In the genomic region with DNA sequence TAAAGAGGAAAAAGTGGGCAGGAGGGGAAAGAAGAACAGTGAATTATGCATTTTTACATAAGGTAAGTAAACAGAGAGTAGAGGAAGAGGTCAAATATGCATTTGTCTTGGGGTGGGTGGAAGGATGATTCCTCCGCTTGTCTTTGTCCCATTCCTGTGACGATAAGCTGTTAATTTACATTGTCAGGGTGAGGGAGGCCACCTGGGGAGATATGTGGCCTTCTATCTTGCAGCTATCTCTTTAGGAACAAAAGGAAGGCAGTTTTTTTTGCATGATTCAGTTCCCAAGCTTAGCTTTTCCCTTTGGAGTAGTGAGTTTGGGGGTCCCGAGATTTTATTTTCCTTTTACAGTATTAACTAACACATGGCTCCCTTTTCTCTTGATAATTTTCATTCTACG, we compare ENCODE assay signal across 27 cellular contexts. TPM values are rescaled to one million over a fixed set of nuclear protein-coding genes. Genes with fewer than 3 reads are reported as not detected.
DNase-seq lines count a peak whose midpoint lies in the region; ATAC-seq, FAIRE-seq and TF ChIP-seq lines count a peak whose summit lies in the region.
"Had no signal": no experiment of that assay in that cellular context is flagged by ENCODE, and none has a peak within 500 bp of the region (broad histone marks: within the 10 kb centered on the region; RNA-seq: fewer than 3 reads in every experiment).

No MANE protein-coding gene starts in this region.

- H3K4me2 ChIP-seq in H9 (ENCODE audit: insufficient read depth, insufficient read length, low read length) (no peak overlapping the region), K562 (ENCODE audit: insufficient read depth, low read length) (no peak overlapping the region)

- peaks cover 35% of the 10 kb centered on the region for H3K4me1 Mint-ChIP-seq in activated CD4-positive, alpha-beta T cell treated with anti-CD3 and anti-CD28 coated beads, Interleukin-2, amount 10 ng/mL, durations not matched to agents 24 days and 14 days
- peaks cover 62 to 65% of the 10 kb centered on the region in 2 experiments for H3K4me1 Mint-ChIP-seq in H9
- peaks cover 16% of the 10 kb centered on the region for H3K4me1 Mint-ChIP-seq in nephron

- H3K9ac ChIP-seq in H9 (ENCODE audit: extremely low read depth, insufficient read length, low read length): no peak overlapping the region
- no peak overlapping the region for H3K9ac ChIP-seq in K562 (ENCODE audit: insufficient read depth in 1 of 2, low read depth in 2 of 2, low read length in 2 of 2)
- H3K9ac ChIP-seq: GM23248, parathyroid adenoma had no signal

- POLR2A ChIA-PET in K562 (lab: Yijun Ruan, JAX): no interaction called here

- H3K79me2 ChIP-seq in H9 (ENCODE audit: insufficient read depth, low read length) (peaks cover 10% of the 10 kb centered on the region; the same call in 1 of the 2 replicates), K562 (ENCODE audit: control insufficient read depth, insufficient read depth, low read length) (peaks cover 25% of the 10 kb centered on the region)

- intact Hi-C loops in activated CD4-positive, alpha-beta T cell treated with anti-CD3 and anti-CD28 coated beads, Interleukin-2, amount 10 ng/mL, durations not matched to agents 24 days and 14 days (cut with micrococcal nuclease): loop anchor here (10.0 kb wide), 2 partner anchors 712 to 778 kb away; partner anchors contain the start of genes ACTR1B, C2orf92, LIPT1 and TSGA10
- intact Hi-C loops in K562 (cut with micrococcal nuclease): no loop called here

- no peaks in the 10 kb centered on the region for H3K27me3 Mint-ChIP-seq in activated CD4-positive, alpha-beta T cell treated with anti-CD3 and anti-CD28 coated beads, Interleukin-2, amount 10 ng/mL, durations not matched to agents 24 days and 14 days
- H3K27me3 Mint-ChIP-seq in H9 (ENCODE audit: low read depth) (no peaks in the 10 kb centered on the region), nephron (ENCODE audit: low read depth) (no peaks in the 10 kb centered on the region)

- no peaks in the 10 kb centered on the region for H3K9me3 ChIP-seq in H9 (ENCODE audit: control insufficient read depth, low read depth, low read length)
- no peaks in the 10 kb centered on the region for H3K9me3 ChIP-seq in K562 (replicated peaks; ENCODE audit: control insufficient read depth, insufficient read depth, low read depth, low read length)
- H3K9me3 ChIP-seq in Peyer's patch: no peaks in the 10 kb centered on the region
- H3K9me3 ChIP-seq: gastrocnemius medialis had no signal

- no peak overlapping the region for H2BK12ac ChIP-seq in H9 (ENCODE audit: insufficient read length, low read depth, low read length)

- H2BK120ac ChIP-seq in H9 (ENCODE audit: low read depth, low read length, poor library complexity, severe bottlenecking): no peak overlapping the region

- peaks cover 17% of the 10 kb centered on the region for H3K36me3 Mint-ChIP-seq in activated CD4-positive, alpha-beta T cell treated with anti-CD3 and anti-CD28 coated beads, Interleukin-2, amount 10 ng/mL, durations not matched to agents 24 days and 14 days (ENCODE audit: low read depth)
- H3K36me3 Mint-ChIP-seq in H9 (ENCODE audit: insufficient read depth in 1 of 3, low read depth in 3 of 3) (peaks cover 1 to 22% (median 6%) of the 10 kb centered on the region in 3 experiments; a peak in 4 of 7 replicates), nephron (ENCODE audit: low read depth) (no peaks in the 10 kb centered on the region)

- no peak overlapping the region for H3K4ac ChIP-seq in H9 (ENCODE audit: low read depth, low read length)

- H3K79me1 ChIP-seq in H9 (ENCODE audit: insufficient read depth, low read depth, low read length, poor library complexity, severe bottlenecking): no peaks in the 10 kb centered on the region

- TF ChIP-seq EP300 in K562 (IDR thresholded peaks at IDR 0.05; ENCODE audit: low read length): no peak

- H3K27ac ChIP-seq in H9 (ENCODE audit: insufficient read length, low read depth, low read length) (no peak overlapping the region), K562 (ENCODE audit: extremely low read depth, low read depth, low read length) (no peak overlapping the region), Peyer's patch (no peak overlapping the region)
- H3K27ac ChIP-seq: breast epithelium, gastrocnemius medialis, GM23248, lower lobe of right lung, parathyroid adenoma, skin epidermis, VCaP had no signal

- TF ChIP-seq CTCF in H9 (conservative IDR thresholded peaks at IDR 0.05): no peak
- no peak for TF ChIP-seq CTCF in K562 (IDR thresholded peaks at IDR 0.05 in 2 of 3, conservative IDR thresholded peaks at IDR 0.05 in 1 of 3; ENCODE audit: insufficient read depth in 2 of 3, low read depth in 1 of 3, low read length in 3 of 3)
- TF ChIP-seq CTCF in nephron (IDR thresholded peaks at IDR 0.05; ENCODE audit: unreplicated experiment in 3 of 3): no peak
- TF ChIP-seq CTCF in Peyer's patch (IDR thresholded peaks at IDR 0.05): no peak

- H4K5ac ChIP-seq in H9 (ENCODE audit: insufficient read length, low read depth, low read length): no peak overlapping the region

- H3K14ac ChIP-seq in H9 (ENCODE audit: insufficient read depth, low read length): no peak overlapping the region

- no peak overlapping the region for H3K27ac Mint-ChIP-seq in activated CD4-positive, alpha-beta T cell treated with anti-CD3 and anti-CD28 coated beads, Interleukin-2, amount 10 ng/mL, durations not matched to agents 24 days and 14 days
- peak overlapping the region; percentile 15 to 84 (median 23) for H3K27ac Mint-ChIP-seq in H9
- H3K27ac Mint-ChIP-seq in nephron: no peak overlapping the region
- H3K27ac Mint-ChIP-seq: activated naive CD4-positive, alpha-beta T cell treated with anti-CD3 and anti-CD28 coated beads, Interleukin-2, amount 50 U/mL, for 72 hours; HFFc6 had no signal

- H2BK5ac ChIP-seq in H9 (ENCODE audit: insufficient read length, low read length): no peak overlapping the region

- H3K36me3 ChIP-seq in K562 (ENCODE audit: control insufficient read depth, insufficient read depth, low read length) (no peaks in the 10 kb centered on the region), Peyer's patch (no peaks in the 10 kb centered on the region)
- H3K36me3 ChIP-seq: breast epithelium, gastrocnemius medialis, lower lobe of right lung had no signal

- no peak overlapping the region for H3T11ph ChIP-seq in H9 (ENCODE audit: low read length)

- no peak for TF ChIP-seq RAD21 in K562 (CRISPR knock-in tag; conservative IDR thresholded peaks at IDR 0.05 in 1 of 2, IDR thresholded peaks at IDR 0.05 in 1 of 2)

- no peaks in the 10 kb centered on the region for H3K9me1 ChIP-seq in K562 (ENCODE audit: control insufficient read depth, insufficient read depth, low read length)

- CTCF ChIA-PET in K562 (lab: Yijun Ruan, JAX; ENCODE audit: low intra/inter-chr PET ratio): no interaction called here

- H3K56ac ChIP-seq in H9 (ENCODE audit: insufficient read length, low read depth, low read length): no peak overlapping the region

- no peak overlapping the region for H3K18ac ChIP-seq in H9 (ENCODE audit: insufficient read length, low read depth, low read length)

- H3K4me3 Mint-ChIP-seq in activated CD4-positive, alpha-beta T cell treated with anti-CD3 and anti-CD28 coated beads, Interleukin-2, amount 10 ng/mL, durations not matched to agents 24 days and 14 days: no peak overlapping the region
- H3K4me3 Mint-ChIP-seq in H9 (peak overlapping the region in 1 of 2 experiments; percentile 10; a peak in 3 of 5 replicates), nephron (peak overlapping the region; percentile 36 to 69 (median 37))
- H3K4me3 Mint-ChIP-seq: HFFc6 had no signal

- H3K23me2 ChIP-seq in H9 (ENCODE audit: insufficient read length, low read depth, low read length, poor library complexity, severe bottlenecking): peaks cover 8% of the 10 kb centered on the region

- no peak overlapping the region for H2BK20ac ChIP-seq in H9 (ENCODE audit: low read depth, low read length, poor library complexity, severe bottlenecking)

- ATAC-seq in K562: no peak
- ATAC-seq in HG02884 (IDR thresholded peaks at IDR 0.05; ENCODE audit: unreplicated experiment): no peak
- ATAC-seq: activated naive CD4-positive, alpha-beta T cell treated with anti-CD3 and anti-CD28 coated beads, Interleukin-2, amount 50 U/mL, for 72 hours; gastrocnemius medialis; lower lobe of right lung had no signal

- H4K8ac ChIP-seq in H9 (replicated peaks; ENCODE audit: insufficient read length, low read depth, low read length): no peak overlapping the region

- peak; percentile 53 for DNase-seq in activated CD4-positive, alpha-beta T cell treated with anti-CD3 and anti-CD28 coated beads, Interleukin-2, amount 10 ng/mL, durations not matched to agents 24 days and 14 days
- no peak for DNase-seq in activated CD4-positive, alpha-beta T cell treated with anti-CD3 and anti-CD28 coated beads for 4 hours
- DNase-seq in H9: no peak
- DNase-seq in K562 (ENCODE audit: extremely low read depth in 1 of 4, low spot score in 3 of 4): no peak
- DNase-seq in Peyer's patch: no peak
- DNase-seq in NCI-H1417 (lab: John Stamatoyannopoulos, UW): no peak
- DNase-seq: activated CD4-positive, alpha-beta T cell treated with anti-CD3 and anti-CD28 coated beads for 48 hours; anterior cingulate cortex; gastrocnemius medialis; GM23248; HFFc6; Karpas-422; lower lobe of right lung; NCI-H226; NCI-H69; SHP77 treated with DMSO at 0.1 percent for 48 hours; stimulated activated naive CD4-positive, alpha-beta T cell; T1000 had no signal

- no peak overlapping the region for H3K23ac ChIP-seq in H9 (ENCODE audit: insufficient read length, low read depth, low read length)

- H2BK15ac ChIP-seq in H9 (ENCODE audit: low read depth, low read length): no peak overlapping the region

- H4K91ac ChIP-seq in H9 (ENCODE audit: insufficient read length, low read depth, low read length): no peak overlapping the region

- TF ChIP-seq POLR2A in K562 (conservative IDR thresholded peaks at IDR 0.05): no peak
- TF ChIP-seq POLR2A in Peyer's patch (IDR thresholded peaks at IDR 0.05): no peak

- no peak overlapping the region for H2AFZ ChIP-seq in H9 (ENCODE audit: low read length)
- 0 out of 2 replicates have a peak overlapping the region, but pooled peaks have one; percentile 26 for H2AFZ ChIP-seq in K562 (ENCODE audit: low read depth, low read length)
- H2AFZ ChIP-seq: GM23248, parathyroid adenoma had no signal

- no peak overlapping the region for H2AK5ac ChIP-seq in H9 (ENCODE audit: insufficient read length, low read length)

- no CpG with 5 or more reads among the region's 4 CpGs for WGBS in H9 (ENCODE audit: extremely low coverage, insufficient read length, low lambda C conversion rate)
- 18% methylated on average over 4 of the region's 4 CpGs for WGBS in K562 (ENCODE audit: insufficient coverage, low coverage, missing lambda C conversion rate)

- H3K4me1 ChIP-seq in H9 (ENCODE audit: insufficient read depth, low read length): peaks cover 5% of the 10 kb centered on the region
- peaks cover 13 to 27% of the 10 kb centered on the region in 2 experiments; a peak in 4 of 5 replicates for H3K4me1 ChIP-seq in K562 (replicated peaks in 1 of 2; ENCODE audit: control insufficient read depth in 2 of 2, insufficient read depth in 2 of 2, low read length in 2 of 2)
- H3K4me1 ChIP-seq in Peyer's patch: peaks cover 0 to 6% (median 0%) of the 10 kb centered on the region in 4 donors
- H3K4me1 ChIP-seq: breast epithelium had no signal

- H3K9me3 Mint-ChIP-seq in activated CD4-positive, alpha-beta T cell treated with anti-CD3 and anti-CD28 coated beads, Interleukin-2, amount 10 ng/mL, durations not matched to agents 24 days and 14 days: peaks cover 9% of the 10 kb centered on the region
- H3K9me3 Mint-ChIP-seq in H9 (peaks cover 15 to 20% of the 10 kb centered on the region in 2 experiments), nephron (peaks cover 14% of the 10 kb centered on the region)
- H3K9me3 Mint-ChIP-seq: HFFc6 had no signal

- no peak overlapping the region for H3K4me3 ChIP-seq in K562
- no peak overlapping the region for H3K4me3 ChIP-seq in Peyer's patch
- H3K4me3 ChIP-seq: breast epithelium, gastrocnemius medialis, GM23248, lower lobe of right lung, skin epidermis had no signal

- BruUV-seq in K562 (replicated peaks; lab: Mats Ljungman, UMichigan): no TSS peak

- no peak for FAIRE-seq in K562 (lab: Jason Lieb, UNC)
- FAIRE-seq: endothelial cell of umbilical vein, RCC 7860 had no signal

- H4K20me1 ChIP-seq in H9 (ENCODE audit: control insufficient read depth, insufficient read depth, insufficient read length): no peaks in the 10 kb centered on the region
- peaks cover 12% of the 10 kb centered on the region for H4K20me1 ChIP-seq in K562 (replicated peaks; ENCODE audit: control insufficient read depth, insufficient read depth, low read length)

- H3K27me3 ChIP-seq in H9 (ENCODE audit: insufficient read depth, low read length) (no peaks in the 10 kb centered on the region), K562 (ENCODE audit: control insufficient read depth in 2 of 2, insufficient read depth in 2 of 2, low read length in 2 of 2) (no peaks in the 10 kb centered on the region), Peyer's patch (no peaks in the 10 kb centered on the region)
- H3K27me3 ChIP-seq: breast epithelium, gastrocnemius medialis had no signal

- in situ Hi-C loops in K562 (cut with MboI): no loop called here

RNA-seq across cellular contexts. Expression of gene INPP4A, which starts 2.2 kb away (rescaled TPM):
- 40.2 and 45.0 TPM in 2 replicates for total RNA-seq in activated CD4-positive, alpha-beta T cell treated with anti-CD3 and anti-CD28 coated beads, Interleukin-2, amount 10 ng/mL, durations not matched to agents 24 days and 14 days
- total RNA-seq in H9 (2021) (55.2 and 55.3 TPM in 2 replicates), K562 (2014; rRNA removed) (10.5 and 11.5 TPM in 2 replicates), K562 (2014; rRNA removed; fragmentation: Illumina TruSeq; extraction: Trizol) (5.6 and 6.9 TPM in 2 replicates), K562 (2015; rRNA removed; fragmentation: Illumina TruSeq; extraction: Trizol) (7.7 and 8.3 TPM in 2 replicates), K562 (2021) (15.7 and 16.1 TPM in 2 replicates), Peyer's patch (10 to 100 TPM; 15.6 to 78.4 (median 27.4) TPM)
- 57.8 and 102 TPM in 2 replicates for total RNA-seq in K562 (2011; cell fraction: chromatin; rRNA removed; ENCODE audit: low replicate concordance)
- total RNA-seq in K562 (2011; cell fraction: nucleolus; rRNA removed): 52.5 and 61.2 TPM in 2 replicates
- total RNA-seq in K562 (2011; cell fraction: nucleoplasm; rRNA removed): 50.8 and 55.2 TPM in 2 replicates
- polyA plus RNA-seq in K562 (2011; rRNA removed) (12.4 and 14.9 TPM in 2 replicates), K562 (2014; fragmentation: Illumina TruSeq; extraction: Trizol) (9.5 and 9.9 TPM in 2 replicates), K562 (2014; fragmentation: Nextera tagmentation; extraction: Ambion mirVana) (1 to 10 TPM; 1.8 to 2.5 TPM), K562 (2014; rRNA removed) (5.9 and 7.3 TPM in 2 replicates)
- polyA plus RNA-seq in K562 (2011; cell fraction: cytosol; rRNA removed): 10.6 and 12.6 TPM in 2 replicates
- 73.7 and 107 TPM in 2 replicates for polyA plus RNA-seq in K562 (2011; cell fraction: nucleus; rRNA removed)
- polyA plus RNA-seq in K562 (2012): 10.2 and 13.8 TPM in 2 replicates
- polyA minus RNA-seq in K562 (2011; rRNA and poly(A)+ RNA removed): 25.8 and 32.7 TPM in 2 replicates
- polyA minus RNA-seq in K562 (2011; cell fraction: cytosol; rRNA and poly(A)+ RNA removed): 9.9 and 17.9 TPM in 2 replicates
- 58.6 and 67.3 TPM in 2 replicates for polyA minus RNA-seq in K562 (2011; cell fraction: nucleus; rRNA and poly(A)+ RNA removed)

Comparison
In these comparisons a context has a peak if more than half of its experiments do, and no peak if none do; other contexts are left out.
1. H3K27ac Mint-ChIP-seq: peak in H9 (3 of 3); none in activated CD4-positive, alpha-beta T cell treated with anti-CD3 and anti-CD28 coated beads, Interleukin-2, amount 10 ng/mL, durations not matched to agents 24 days and 14 days (single experiment) and nephron (0 of 3).